Comparison of ENCODE assay signal across 10 cellular contexts in the genomic region with DNA sequence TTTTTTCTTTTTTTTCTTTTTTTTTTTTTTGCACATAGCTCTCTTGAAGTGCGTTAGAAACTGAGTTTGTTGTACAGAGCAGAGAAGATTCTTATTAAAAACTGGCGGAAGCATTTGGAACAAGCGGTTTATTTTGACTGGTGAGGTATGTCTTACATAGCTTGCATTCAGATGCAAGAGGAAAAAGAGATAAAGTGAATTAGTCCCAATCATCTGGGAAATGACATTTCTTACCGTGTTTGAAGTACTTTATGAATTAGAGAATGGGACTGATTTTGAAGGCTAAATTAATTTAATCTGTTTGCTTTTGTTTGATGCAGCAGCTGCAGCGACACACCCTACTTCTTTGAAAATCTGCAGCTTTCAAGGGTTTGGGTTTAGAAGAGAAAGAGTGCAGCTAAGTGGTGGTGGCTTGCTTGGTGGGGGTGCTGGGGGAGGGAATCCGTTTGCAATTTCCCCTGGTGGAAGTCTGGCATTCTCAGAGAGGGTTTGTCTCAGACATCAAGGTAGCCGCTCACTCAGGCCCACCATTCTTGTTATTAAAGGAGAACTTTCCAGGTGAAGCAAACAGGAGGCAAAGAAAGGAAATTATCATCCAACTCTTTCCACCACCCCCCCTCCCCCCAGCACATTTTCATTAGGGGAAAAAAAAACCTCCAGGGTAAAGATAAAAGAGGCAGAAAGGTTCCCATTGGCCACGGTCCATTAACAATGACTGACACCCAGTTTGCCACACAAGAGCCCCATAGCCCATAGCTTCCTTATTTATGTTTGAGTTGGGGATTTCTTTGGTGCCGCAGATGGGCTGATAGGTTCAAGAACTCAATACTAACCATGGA.
DNase-seq lines count a peak whose midpoint lies in the region; ATAC-seq and TF ChIP-seq lines count a peak whose summit lies in the region.
"Had no signal": no experiment of that assay in that cellular context is flagged by ENCODE, and none has a peak within 500 bp of the region (broad histone marks: within the 10 kb centered on the region; RNA-seq: fewer than 3 reads in every experiment).

No MANE protein-coding gene starts in this region.

- no peaks in the 10 kb centered on the region for H3K36me3 Mint-ChIP-seq in type B pancreatic cell
- H3K36me3 Mint-ChIP-seq: activated naive CD8-positive, alpha-beta T cell had no signal

- peaks cover 33% of the 10 kb centered on the region for H3K4me1 Mint-ChIP-seq in type B pancreatic cell (ENCODE audit: unreplicated experiment)

- in situ Hi-C loops in astrocyte of the cerebellum (cut with HindIII; ENCODE audit: low sequenced_read_pairs) = loop anchor here (25.0 kb wide), 1 partner anchor 219 kb away; no protein-coding TSS in a partner anchor

- H3K4me1 ChIP-seq in left ventricle myocardium inferior = peaks cover 21% of the 10 kb centered on the region

- H3K9me3 Mint-ChIP-seq in type B pancreatic cell = peaks cover 5% of the 10 kb centered on the region

- peak overlapping the region; percentile 81 for H3K27ac Mint-ChIP-seq in type B pancreatic cell
- H3K27ac Mint-ChIP-seq: activated naive CD8-positive, alpha-beta T cell had no signal

- no peak for TF ChIP-seq CTCF in left ventricle myocardium inferior (IDR thresholded peaks at IDR 0.05; ENCODE audit: borderline replicate concordance)
- no peak for TF ChIP-seq CTCF in astrocyte of the cerebellum (IDR thresholded peaks at IDR 0.05; ENCODE audit: low read depth, low read length, missing control alignments)
- no peak for TF ChIP-seq CTCF in type B pancreatic cell (conservative IDR thresholded peaks at IDR 0.05)

- peak overlapping the region; percentile 79 for H3K4me3 Mint-ChIP-seq in type B pancreatic cell
- H3K4me3 Mint-ChIP-seq: activated naive CD8-positive, alpha-beta T cell had no signal

- intact Hi-C loops in left ventricle myocardium inferior (cut with micrococcal nuclease) (no loop called here), Right ventricle myocardium inferior (cut with DNase I) (no loop called here)

- peak overlapping the region; percentile 53 for H3K4me3 ChIP-seq in left ventricle myocardium inferior
- H3K4me3 ChIP-seq in astrocyte of the cerebellum (ENCODE audit: low read depth, low read length) = peak overlapping the region; percentile 15

- ATAC-seq in Right ventricle myocardium inferior = no peak
- no peak for ATAC-seq in HG03175 (IDR thresholded peaks at IDR 0.05; ENCODE audit: unreplicated experiment)

- no peaks in the 10 kb centered on the region for H3K36me3 ChIP-seq in left ventricle myocardium inferior

- no peak for DNase-seq in left ventricle myocardium inferior
- DNase-seq in Right ventricle myocardium inferior (ENCODE audit: missing footprints) = no peak
- DNase-seq in astrocyte of the cerebellum (ENCODE audit: low read depth) = no peak
- peak; percentile 43 for DNase-seq in iPS-NIHi7 (ENCODE audit: extremely low spot score)
- DNase-seq in type B pancreatic cell (ENCODE audit: extremely low spot score, unreplicated experiment) = no peak
- DNase-seq in NCI-H446 (lab: John Stamatoyannopoulos, UW) = no peak
- no peak for DNase-seq in OCI-M1 (lab: John Stamatoyannopoulos, UW)
- DNase-seq: NCI-H1930 had no signal

- no peaks in the 10 kb centered on the region for H3K27me3 ChIP-seq in left ventricle myocardium inferior (ENCODE audit: low read depth)

- peak overlapping the region; percentile 62 for H3K27ac ChIP-seq in left ventricle myocardium inferior (replicated peaks)

- H3K9me3 ChIP-seq in left ventricle myocardium inferior (replicated peaks) = no peaks in the 10 kb centered on the region

- H3K27me3 Mint-ChIP-seq in type B pancreatic cell = no peaks in the 10 kb centered on the region
